ENCODE assay signal across 18 cellular contexts in the genomic region with DNA sequence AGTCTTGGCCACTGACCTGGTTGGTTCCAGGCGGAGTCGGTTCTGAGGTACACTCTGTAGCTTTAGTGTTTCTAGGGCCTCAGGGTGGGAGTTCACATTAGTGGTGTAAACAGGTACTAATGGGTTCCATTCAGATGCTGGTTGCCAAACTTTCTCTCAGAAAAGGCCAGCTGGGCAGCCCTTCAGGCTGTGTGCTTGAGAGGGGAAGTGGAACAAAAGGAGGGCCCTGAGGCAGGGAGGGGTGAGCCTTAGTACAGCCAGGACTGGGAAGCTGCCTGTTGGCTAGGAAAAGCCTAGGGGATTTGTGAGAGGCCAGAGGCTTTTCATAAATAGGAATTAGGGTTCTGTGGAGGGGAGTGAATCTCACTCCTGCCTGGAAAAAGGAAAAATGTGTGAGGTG. TPM values are rescaled to one million over a fixed set of nuclear protein-coding genes. Genes with fewer than 3 reads are reported as not detected.
DNase-seq lines count a peak whose midpoint lies in the region; ATAC-seq and TF ChIP-seq lines count a peak whose summit lies in the region.
"Had no signal": no experiment of that assay in that cellular context is flagged by ENCODE, and none has a peak within 500 bp of the region (broad histone marks: within the 10 kb centered on the region; RNA-seq: fewer than 3 reads in every experiment).

No MANE protein-coding gene starts in this region.

- WGBS in ovary, 3 donors, result 44 to 69% (median 59%) methylated on average over 2 of the region's 2 CpGs

- H3K4me3 Mint-ChIP-seq in activated CD8-positive, alpha-beta T cell treated with anti-CD3 and anti-CD28 coated beads for 36 hours, result no peak overlapping the region
- H3K4me3 Mint-ChIP-seq: activated CD4-positive, alpha-beta memory T cell treated with anti-CD3 and anti-CD28 coated beads, Interleukin-2, amount 10 ng/mL, durations not matched to agents 7 days and 5 days; activated naive CD8-positive, alpha-beta T cell treated with anti-CD3 and anti-CD28 coated beads, Interleukin-2, amount 50 U/mL, for 24 hours; activated T-helper 1 cell treated with anti-CD3 and anti-CD28 coated beads, Interleukin-12 subunit alpha, Interleukin-12 subunit beta, Interleukin-2, Interleukin-4 antibody, amounts not matched to agents 30 ng/mL and 10 ng/mL and 1 ng/mL, durations not matched to agents 14 hours and 24 hours and 36 hours had no signal

- peak; percentile 68 for DNase-seq in DMS79 (lab: John Stamatoyannopoulos, UW)
- DNase-seq in NCI-H82 (lab: John Stamatoyannopoulos, UW), result peak; percentile 57
- peak; percentile 39 for DNase-seq in left cardiac atrium
- peak in 3 of 5 donors; percentile 15 to 48 (median 38) for DNase-seq in ovary
- no peak for DNase-seq in activated CD8-positive, alpha-beta T cell treated with anti-CD3 and anti-CD28 coated beads for 36 hours
- no peak for DNase-seq in brain microvascular endothelial cell
- DNase-seq: activated CD4-positive, alpha-beta memory T cell treated with anti-CD3 and anti-CD28 coated beads, Interleukin-2, amount 10 ng/mL, durations not matched to agents 7 days and 5 days; activated naive CD8-positive, alpha-beta T cell treated with anti-CD3 and anti-CD28 coated beads, Interleukin-2, amount 50 U/mL, for 24 hours; central memory CD4-positive, alpha-beta T cell; Kasumi-1; NCI-H1436 treated with DMSO at 0.1 percent for 48 hours; NCI-H345; PC-9; upper lobe of right lung had no signal

- H3K4me3 ChIP-seq in ovary, result no peak overlapping the region
- no peak overlapping the region for H3K4me3 ChIP-seq in brain microvascular endothelial cell (ENCODE audit: low read depth, low read length)
- H3K4me3 ChIP-seq: PC-9, skin epidermis, upper lobe of right lung had no signal

- H3K27me3 ChIP-seq in ovary (no peaks in the 10 kb centered on the region), brain microvascular endothelial cell (replicated peaks) (no peaks in the 10 kb centered on the region)
- H3K27me3 ChIP-seq: upper lobe of right lung had no signal

- H3K27ac ChIP-seq in ovary (no peak overlapping the region), brain microvascular endothelial cell (no peak overlapping the region)
- H3K27ac ChIP-seq: PC-9, upper lobe of right lung had no signal

- no peak for TF ChIP-seq POLR2A in ovary (IDR thresholded peaks at IDR 0.05)

- peaks cover 5% of the 10 kb centered on the region for H3K27me3 Mint-ChIP-seq in activated CD8-positive, alpha-beta T cell treated with anti-CD3 and anti-CD28 coated beads for 36 hours

- H3K9me3 ChIP-seq in ovary, result no peaks in the 10 kb centered on the region
- H3K9me3 ChIP-seq: upper lobe of right lung had no signal

- CTCF ChIA-PET in activated CD8-positive, alpha-beta T cell treated with anti-CD3 and anti-CD28 coated beads for 36 hours (lab: Charles Lee), result no interaction called here

- intact Hi-C loops in left cardiac atrium (cut with DNase I) (no loop called here), ovary (cut with DNase I) (no loop called here)
- intact Hi-C loops in activated CD8-positive, alpha-beta T cell treated with anti-CD3 and anti-CD28 coated beads for 36 hours (cut with micrococcal nuclease), result no loop called here

- no peak for TF ChIP-seq EP300 in ovary (IDR thresholded peaks at IDR 0.05)

- H3K9me3 Mint-ChIP-seq in activated CD8-positive, alpha-beta T cell treated with anti-CD3 and anti-CD28 coated beads for 36 hours, result no peaks in the 10 kb centered on the region
- H3K9me3 Mint-ChIP-seq: activated CD4-positive, alpha-beta memory T cell treated with anti-CD3 and anti-CD28 coated beads, Interleukin-2, amount 10 ng/mL, durations not matched to agents 7 days and 5 days; activated naive CD8-positive, alpha-beta T cell treated with anti-CD3 and anti-CD28 coated beads, Interleukin-2, amount 50 U/mL, for 24 hours; activated T-helper 1 cell treated with anti-CD3 and anti-CD28 coated beads, Interleukin-12 subunit alpha, Interleukin-12 subunit beta, Interleukin-2, Interleukin-4 antibody, amounts not matched to agents 30 ng/mL and 10 ng/mL and 1 ng/mL, durations not matched to agents 14 hours and 24 hours and 36 hours had no signal

- peak; percentile 70 to 78 for ATAC-seq in left cardiac atrium
- ATAC-seq in activated CD8-positive, alpha-beta T cell treated with anti-CD3 and anti-CD28 coated beads for 36 hours, result no peak
- no peak for ATAC-seq in HG03095 (IDR thresholded peaks at IDR 0.05; ENCODE audit: unreplicated experiment)
- no peak for ATAC-seq in GM19467 (IDR thresholded peaks at IDR 0.05; ENCODE audit: unreplicated experiment)
- ATAC-seq: activated naive CD8-positive, alpha-beta T cell treated with anti-CD3 and anti-CD28 coated beads, Interleukin-2, amount 50 U/mL, for 24 hours; upper lobe of right lung had no signal

- POLR2A ChIA-PET in activated CD8-positive, alpha-beta T cell treated with anti-CD3 and anti-CD28 coated beads for 36 hours (lab: Charles Lee), result no interaction called here

- TF ChIP-seq CTCF in ovary (IDR thresholded peaks at IDR 0.05) (no peak), brain microvascular endothelial cell (IDR thresholded peaks at IDR 0.05; ENCODE audit: low read depth, low read length, missing control alignments) (no peak)
- TF ChIP-seq CTCF in activated CD8-positive, alpha-beta T cell treated with anti-CD3 and anti-CD28 coated beads for 36 hours (IDR thresholded peaks at IDR 0.05), result no peak

- H3K36me3 Mint-ChIP-seq in activated CD8-positive, alpha-beta T cell treated with anti-CD3 and anti-CD28 coated beads for 36 hours (ENCODE audit: low read depth), result no peaks in the 10 kb centered on the region

- no peaks in the 10 kb centered on the region for H3K4me1 Mint-ChIP-seq in activated CD8-positive, alpha-beta T cell treated with anti-CD3 and anti-CD28 coated beads for 36 hours (ENCODE audit: low read depth)
- H3K4me1 Mint-ChIP-seq: activated CD4-positive, alpha-beta memory T cell treated with anti-CD3 and anti-CD28 coated beads, Interleukin-2, amount 10 ng/mL, durations not matched to agents 7 days and 5 days; activated naive CD8-positive, alpha-beta T cell treated with anti-CD3 and anti-CD28 coated beads, Interleukin-2, amount 50 U/mL, for 24 hours had no signal

- in situ Hi-C loops in brain microvascular endothelial cell (cut with HindIII; ENCODE audit: low pct_ligation_motif_present, low sequenced_read_pairs), result no loop called here

- H3K36me3 ChIP-seq in ovary (no peaks in the 10 kb centered on the region), brain microvascular endothelial cell (replicated peaks) (no peaks in the 10 kb centered on the region)
- H3K36me3 ChIP-seq: upper lobe of right lung had no signal

- H3K4me1 ChIP-seq in ovary (ENCODE audit: insufficient read depth), result no peaks in the 10 kb centered on the region
- H3K4me1 ChIP-seq: upper lobe of right lung had no signal

- H3K27ac Mint-ChIP-seq in activated CD8-positive, alpha-beta T cell treated with anti-CD3 and anti-CD28 coated beads for 36 hours, result no peak overlapping the region
- H3K27ac Mint-ChIP-seq: activated CD4-positive, alpha-beta memory T cell treated with anti-CD3 and anti-CD28 coated beads, Interleukin-2, amount 10 ng/mL, durations not matched to agents 7 days and 5 days; activated naive CD8-positive, alpha-beta T cell treated with anti-CD3 and anti-CD28 coated beads, Interleukin-2, amount 50 U/mL, for 24 hours; activated T-helper 1 cell treated with anti-CD3 and anti-CD28 coated beads, Interleukin-12 subunit alpha, Interleukin-12 subunit beta, Interleukin-2, Interleukin-4 antibody, amounts not matched to agents 30 ng/mL and 10 ng/mL and 1 ng/mL, durations not matched to agents 14 hours and 24 hours and 36 hours had no signal

RNA-seq across cellular contexts. Expression of a gene that starts 24.9 kb away (rescaled TPM):
- total RNA-seq in left cardiac atrium (1 to 10 TPM; 6.1 to 8.8 TPM), ovary (1 to 10 TPM; 1.2 to 9.2 (median 4.4) TPM)
- 1 to 10 TPM; 1.4 to 6.9 TPM for polyA plus RNA-seq in ovary
- total RNA-seq in activated CD8-positive, alpha-beta T cell treated with anti-CD3 and anti-CD28 coated beads for 36 hours, result under 1 TPM; 0.58 to 0.88 TPM
- total RNA-seq: PC-9 had no signal

Comparison
In these comparisons a context has a peak if more than half of its experiments do, and no peak if none do; other contexts are left out.
1. DNase-seq: peak in DMS79 (single experiment), NCI-H82 (single experiment), left cardiac atrium (single experiment) and ovary (3 of 5); none in activated CD8-positive, alpha-beta T cell treated with anti-CD3 and anti-CD28 coated beads for 36 hours (single experiment) and brain microvascular endothelial cell (single experiment).
2. ATAC-seq: peak in left cardiac atrium (2 of 2); none in activated CD8-positive, alpha-beta T cell treated with anti-CD3 and anti-CD28 coated beads for 36 hours (single experiment), HG03095 (single experiment) and GM19467 (single experiment).